ENCODE assay signal across 22 cellular contexts in the genomic region with DNA sequence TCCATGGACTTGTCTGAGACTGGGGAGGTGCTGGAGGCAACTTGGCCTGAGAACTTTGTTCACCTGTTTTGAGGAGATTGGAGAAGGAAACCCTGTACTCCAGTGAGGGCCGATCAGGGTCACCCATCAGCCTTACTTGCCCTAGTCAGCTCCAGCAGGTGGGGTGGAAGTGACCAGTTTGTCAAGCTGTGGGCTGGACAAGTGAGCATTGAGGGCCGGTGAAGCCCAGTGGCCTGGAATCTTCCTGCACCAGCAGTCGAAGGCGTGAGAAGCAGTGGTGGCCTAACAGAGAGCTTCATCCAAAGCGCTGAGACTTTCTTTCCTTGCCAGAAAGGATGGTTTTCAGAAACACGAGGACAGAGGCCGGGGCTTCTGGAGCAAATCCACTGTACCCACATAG. TPM values are rescaled to one million over a fixed set of nuclear protein-coding genes. Genes with fewer than 3 reads are reported as not detected.
DNase-seq lines count a peak whose midpoint lies in the region; ATAC-seq, FAIRE-seq and TF ChIP-seq lines count a peak whose summit lies in the region.
"Had no signal": no experiment of that assay in that cellular context is flagged by ENCODE, and none has a peak within 500 bp of the region (broad histone marks: within the 10 kb centered on the region; RNA-seq: fewer than 3 reads in every experiment).

No MANE protein-coding gene starts in this region.

- H3K4me3 ChIP-seq in BLaER1: no peak overlapping the region; the same call in 1 of the 2 replicates
- no peak overlapping the region for H3K4me3 ChIP-seq in OCI-LY1 (ENCODE audit: low read depth, low read length, poor library complexity, severe bottlenecking)
- no peak overlapping the region for H3K4me3 ChIP-seq in hepatocyte
- no peak overlapping the region for H3K4me3 ChIP-seq in skeletal muscle tissue (ENCODE audit: low read length in 3 of 3)
- H3K4me3 ChIP-seq: esophagus squamous epithelium, pancreas, SJCRH30, skin epidermis, thoracic aorta had no signal

- H3K9me3 ChIP-seq in BLaER1 (no peaks in the 10 kb centered on the region), OCI-LY1 (ENCODE audit: low read length) (no peaks in the 10 kb centered on the region), hepatocyte (ENCODE audit: low read depth) (no peaks in the 10 kb centered on the region), skeletal muscle tissue (ENCODE audit: control insufficient read depth in 3 of 3, low read length in 3 of 3) (no peaks in the 10 kb centered on the region)
- H3K9me3 ChIP-seq: esophagus squamous epithelium, pancreas, SJCRH30, thoracic aorta had no signal

- peak overlapping the region; percentile 95 for H3K4me2 ChIP-seq in BLaER1
- no peak overlapping the region; the same call in 1 of the 2 replicates for H3K4me2 ChIP-seq in OCI-LY1 (ENCODE audit: low read length)
- no peak overlapping the region for H3K4me2 ChIP-seq in hepatocyte

- H3K79me2 ChIP-seq in OCI-LY1 (ENCODE audit: insufficient read depth, low read length) (no peaks in the 10 kb centered on the region), hepatocyte (peaks cover 53% of the 10 kb centered on the region)

- H3F3A ChIP-seq in OCI-LY1 (ENCODE audit: insufficient read depth, low read length): 0 out of 2 replicates have a peak, but pooled peaks cover 7% of the 10 kb centered on the region

- H2AFZ ChIP-seq in OCI-LY1 (ENCODE audit: low read length) (no peak overlapping the region), hepatocyte (no peak overlapping the region)

- no peak for DNase-seq in hepatocyte (ENCODE audit: low spot score)
- DNase-seq in SW480 (ENCODE audit: low spot score): no peak
- DNase-seq in frontal cortex (ENCODE audit: low spot score in 2 of 2): no peak
- no peak for DNase-seq in NCI-H524 (lab: John Stamatoyannopoulos, UW)
- DNase-seq: ACHN; activated CD4-positive, alpha-beta T cell treated with anti-CD3 and anti-CD28 coated beads for 1 hour; DND-41; effector CD4-positive, alpha-beta T cell; esophagus squamous epithelium; immature natural killer cell; IMR-90; OCI-M1; pancreas; SJCRH30; stimulated activated CD8-positive, alpha-beta memory T cell treated with anti-CD3 and anti-CD28 coated beads, Interleukin-4, amount 100 ng/mL, for 48 hours had no signal

- FAIRE-seq in frontal cortex (lab: Jason Lieb, UNC): no peak
- FAIRE-seq: pancreas had no signal

- peaks cover 78% of the 10 kb centered on the region for H3K4me1 ChIP-seq in BLaER1
- H3K4me1 ChIP-seq in OCI-LY1 (ENCODE audit: insufficient read depth, low read length, severe bottlenecking): peaks cover 56% of the 10 kb centered on the region
- peaks cover 40% of the 10 kb centered on the region for H3K4me1 ChIP-seq in hepatocyte (ENCODE audit: insufficient read depth)
- H3K4me1 ChIP-seq in skeletal muscle tissue (ENCODE audit: control insufficient read depth in 3 of 3, insufficient read depth in 3 of 3, low read length in 3 of 3): peaks cover 39 to 51% (median 44%) of the 10 kb centered on the region in 3 donors

- 96% methylated on average over 7 of the region's 7 CpGs for WGBS in hepatocyte (ENCODE audit: low lambda C conversion rate, missing lambda C conversion rate)

- TF ChIP-seq CTCF in OCI-LY1 (IDR thresholded peaks at IDR 0.05; ENCODE audit: low read length) (no peak), hepatocyte (IDR thresholded peaks at IDR 0.05; ENCODE audit: poor library complexity) (no peak)

- H3K9ac ChIP-seq in BLaER1 (peak overlapping the region; percentile 75), OCI-LY1 (ENCODE audit: low read length) (no peak overlapping the region), skeletal muscle tissue (ENCODE audit: low read depth in 1 of 3, low read length in 3 of 3) (no peak overlapping the region)

- peak overlapping the region; percentile 93 for H3K27ac ChIP-seq in BLaER1
- H3K27ac ChIP-seq in OCI-LY1 (ENCODE audit: low read depth, low read length, poor library complexity, severe bottlenecking): peak overlapping the region; percentile 97
- H3K27ac ChIP-seq in hepatocyte: peak overlapping the region; percentile 96
- peak overlapping the region; percentile 93 for H3K27ac ChIP-seq in skeletal muscle tissue (ENCODE audit: low read depth, low read length)
- H3K27ac ChIP-seq: SJCRH30, thoracic aorta had no signal

- H3K9me2 ChIP-seq in OCI-LY1 (ENCODE audit: low read depth, low read length) (no peaks in the 10 kb centered on the region), hepatocyte (replicated peaks; ENCODE audit: insufficient read depth) (no peaks in the 10 kb centered on the region)

- no peak for ATAC-seq in GM18870 (IDR thresholded peaks at IDR 0.05; ENCODE audit: unreplicated experiment)
- ATAC-seq: pancreas had no signal

- peaks cover 51% of the 10 kb centered on the region for H3K36me3 ChIP-seq in BLaER1
- H3K36me3 ChIP-seq in OCI-LY1 (ENCODE audit: insufficient read depth, low read length): peaks cover 30% of the 10 kb centered on the region; the same call in 1 of the 2 replicates
- H3K36me3 ChIP-seq in hepatocyte (replicated peaks; ENCODE audit: insufficient read depth, low read depth): no peaks in the 10 kb centered on the region
- H3K36me3 ChIP-seq in skeletal muscle tissue (ENCODE audit: control insufficient read depth in 3 of 3, insufficient read depth in 3 of 3, low read length in 3 of 3): peaks cover 15 to 22% (median 22%) of the 10 kb centered on the region in 3 donors
- H3K36me3 ChIP-seq: SJCRH30, thoracic aorta had no signal

- H3K27me3 ChIP-seq in BLaER1 (no peaks in the 10 kb centered on the region), OCI-LY1 (ENCODE audit: insufficient read depth, low read length) (no peaks in the 10 kb centered on the region), hepatocyte (no peaks in the 10 kb centered on the region), skeletal muscle tissue (ENCODE audit: control insufficient read depth in 3 of 3, insufficient read depth in 3 of 3, low read length in 3 of 3) (no peaks in the 10 kb centered on the region)
- H3K27me3 ChIP-seq: esophagus squamous epithelium, pancreas had no signal

- H4K20me1 ChIP-seq in BLaER1: no peaks in the 10 kb centered on the region
- H4K20me1 ChIP-seq in OCI-LY1 (ENCODE audit: insufficient read depth, low read length): no peaks in the 10 kb centered on the region
- H4K20me1 ChIP-seq in hepatocyte (ENCODE audit: insufficient read depth, poor library complexity, severe bottlenecking): no peaks in the 10 kb centered on the region

RNA-seq across cellular contexts. Expression of a gene that starts 9.6 kb away (rescaled TPM):
- total RNA-seq in hepatocyte: 13.1 and 17.9 TPM in 2 replicates
- polyA plus RNA-seq in hepatocyte: 18.5 and 26.9 TPM in 2 replicates
- 2.1 TPM for total RNA-seq in skeletal muscle tissue
- total RNA-seq in frontal cortex: 32.2 TPM
- total RNA-seq: SJCRH30 had no signal

RNA-seq across cellular contexts. Expression of a gene that starts 27.2 kb away (rescaled TPM):
- total RNA-seq in hepatocyte (0.60 and 1.3 TPM in 2 replicates), skeletal muscle tissue (not detected), frontal cortex (0.41 TPM)
- polyA plus RNA-seq in hepatocyte: 1.8 and 3.0 TPM in 2 replicates
- total RNA-seq: H4, IMR-90, SJCRH30 had no signal
- polyA plus RNA-seq: IMR-90 had no signal
